Comparison of ENCODE assay signal across 24 cellular contexts in genomic region chr6:121633309-121633708, GRCh38.
"Had no signal": no experiment of that assay in that cellular context is flagged by ENCODE, and none has a peak within 500 bp of the region (broad histone marks: within the 10 kb centered on the region; RNA-seq: fewer than 3 reads in every experiment).

No MANE protein-coding gene starts in this region.

- H3K4me3 ChIP-seq: neural progenitor cell, ovary, psoas muscle, right lobe of liver, sigmoid colon, stomach, thoracic aorta, thyroid gland, tibial nerve, upper lobe of left lung, vagina had no signal

- FAIRE-seq: small intestine, urothelium cell line had no signal

- DNase-seq: natural killer cell; occipital lobe; ovary; posterior cingulate gyrus; psoas muscle; right cardiac atrium; right lobe of liver; sigmoid colon; small intestine; stimulated activated CD4-positive, alpha-beta T cell treated with anti-CD3 and anti-CD28 coated beads, Interleukin-15, amount 100 ng/mL, for 24 hours; stimulated activated CD4-positive, alpha-beta T cell treated with anti-CD3 and anti-CD28 coated beads, Interleukin-2, amount 100 ng/mL, for 24 hours; stimulated activated CD4-positive, alpha-beta T cell treated with anti-CD3 and anti-CD28 coated beads, Interleukin-2, amount 100 ng/mL, for 48 hours; stimulated activated CD4-positive, alpha-beta T cell treated with anti-CD3 and anti-CD28 coated beads, Interleukin-4, amount 100 ng/mL, for 24 hours; stimulated activated naive B cell treated with anti-CD40 and anti-IgM and Interleukin-4, amounts not matched to agents 10 μg/mL and 1 μg/mL and 100 μg/mL, for 72 hours; stimulated activated naive CD4-positive, alpha-beta T cell treated with Interleukin-2 at 50 U/mL for 16 hours; stomach; thyroid gland; trophoblast cell; upper lobe of left lung had no signal
